In the genomic region with DNA sequence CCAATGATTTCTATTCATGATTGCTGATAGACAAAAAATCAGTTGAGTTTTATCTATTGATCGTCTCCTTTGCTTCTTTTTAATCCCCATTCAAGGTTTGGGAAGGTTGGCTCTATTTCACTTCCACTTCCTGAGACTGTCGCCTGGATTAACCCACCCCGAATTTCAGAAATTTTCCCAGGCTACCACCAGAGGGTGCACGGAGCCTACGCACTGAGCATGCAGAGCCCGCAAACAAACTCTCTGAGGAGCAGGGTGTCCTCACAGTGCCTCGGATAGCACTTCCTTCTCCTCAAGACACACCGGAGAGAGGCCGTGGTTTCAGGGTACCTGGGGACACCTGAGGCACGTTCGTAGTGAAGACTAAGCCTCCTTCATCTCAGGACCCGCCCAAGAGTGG, we compare ENCODE assay signal across 7 cellular contexts.
DNase-seq lines count a peak whose midpoint lies in the region; ATAC-seq and TF ChIP-seq lines count a peak whose summit lies in the region.
"Not testable (repeated sequence)": the region's sequence is repeated elsewhere in the genome, so short reads cannot be mapped to it uniquely, and the experiment has no call there.

No MANE protein-coding gene starts in this region.

- ATAC-seq in GM18868 (IDR thresholded peaks at IDR 0.05; ENCODE audit: unreplicated experiment) (peak; percentile 86), GM23338 (peak; percentile 87), HG02759 (IDR thresholded peaks at IDR 0.05; ENCODE audit: unreplicated experiment) (peak; percentile 62), HG03469 (IDR thresholded peaks at IDR 0.05; ENCODE audit: unreplicated experiment) (peak; percentile 65), body of pancreas (peak; percentile 50), left ventricle myocardium superior (peak; percentile 68), upper lobe of right lung (peak; percentile 64)

- not testable (repeated sequence) for H3K9me3 Mint-ChIP-seq in GM23338

- not testable (repeated sequence) for H3K36me3 ChIP-seq in GM23338 (ENCODE audit: insufficient read depth); body of pancreas (replicated peaks in 1 of 2; ENCODE audit: insufficient read depth in 1 of 2, low read depth in 2 of 2); upper lobe of right lung

- H2AFZ ChIP-seq in GM23338 = not testable (repeated sequence)

- H3K4me2 ChIP-seq in GM23338 = not testable (repeated sequence)

- not testable (repeated sequence) for H3K79me2 ChIP-seq in GM23338 (replicated peaks; ENCODE audit: insufficient read depth)

- not testable (repeated sequence) for H3K27me3 Mint-ChIP-seq in GM23338 (ENCODE audit: insufficient read depth, low read depth, poor library complexity)

- not testable (repeated sequence) for H3K4me1 Mint-ChIP-seq in GM23338

- TF ChIP-seq CTCF in GM23338 (conservative IDR thresholded peaks at IDR 0.05; ENCODE audit: low read depth in 2 of 2); body of pancreas (IDR thresholded peaks at IDR 0.05); upper lobe of right lung (IDR thresholded peaks at IDR 0.05): not testable (repeated sequence)

- not testable (repeated sequence) for H3K9me3 ChIP-seq in body of pancreas, upper lobe of right lung

- H3K4me3 ChIP-seq in GM23338, body of pancreas, upper lobe of right lung: not testable (repeated sequence)

- not testable (repeated sequence) for H3F3A ChIP-seq in GM23338 (replicated peaks; ENCODE audit: low read depth)

- not testable (repeated sequence) for H3K27ac ChIP-seq in GM23338 (ENCODE audit: low read depth); body of pancreas; upper lobe of right lung

- intact Hi-C loops in body of pancreas (cut with DNase I); left ventricle myocardium superior (cut with micrococcal nuclease); upper lobe of right lung (cut with DNase I): not testable (repeated sequence)

- H3K36me3 Mint-ChIP-seq in GM23338 (ENCODE audit: low read depth) = not testable (repeated sequence)

- not testable (repeated sequence) for TF ChIP-seq POLR2A in body of pancreas (IDR thresholded peaks at IDR 0.05)

- H3K27ac Mint-ChIP-seq in GM23338 = not testable (repeated sequence)

- DNase-seq in GM23338 (ENCODE audit: low spot score); body of pancreas; left ventricle myocardium superior; upper lobe of right lung: not testable (repeated sequence)

- H3K9me2 ChIP-seq in GM23338 (ENCODE audit: insufficient read depth) = not testable (repeated sequence)

- not testable (repeated sequence) for H3K4me1 ChIP-seq in GM23338 (ENCODE audit: insufficient read depth); body of pancreas; upper lobe of right lung

- H4K20me1 ChIP-seq in GM23338 (replicated peaks; ENCODE audit: insufficient read depth) = not testable (repeated sequence)

- H3K4me3 Mint-ChIP-seq in GM23338 = not testable (repeated sequence)

- no CpG with 5 or more reads among the region's 12 CpGs for WGBS in body of pancreas, 2 donors

- H3K27me3 ChIP-seq in GM23338 (ENCODE audit: insufficient read depth); body of pancreas; upper lobe of right lung: not testable (repeated sequence)
